Comparison of ENCODE assay signal across 1 cellular context in the genomic region with DNA sequence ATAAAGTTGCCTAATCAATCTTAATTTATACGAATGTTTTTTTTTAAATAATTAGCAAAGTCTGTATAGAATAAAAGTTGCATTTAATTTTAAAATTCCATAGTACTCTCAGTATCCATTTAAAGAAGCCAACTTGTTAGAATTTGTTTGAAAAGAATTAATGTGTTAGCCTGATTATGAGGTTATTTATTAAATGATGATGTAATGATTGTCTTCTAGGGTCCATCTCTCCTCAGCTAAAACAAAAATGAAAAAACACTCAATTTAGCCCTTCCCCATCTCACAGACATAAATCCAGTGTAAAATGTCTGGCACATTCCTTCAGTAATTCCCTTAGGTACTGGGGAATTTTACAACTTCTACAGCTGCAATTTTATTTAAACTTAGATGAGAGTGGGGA.
TF ChIP-seq lines count a peak whose summit lies in the region.

No MANE protein-coding gene starts in this region.

TF ChIP-seq in GM12878, 131 proteins besides CTCF, POLR2A, EP300 and RAD21 (continued from another document):
- TF ChIP-seq, protein P1, sequence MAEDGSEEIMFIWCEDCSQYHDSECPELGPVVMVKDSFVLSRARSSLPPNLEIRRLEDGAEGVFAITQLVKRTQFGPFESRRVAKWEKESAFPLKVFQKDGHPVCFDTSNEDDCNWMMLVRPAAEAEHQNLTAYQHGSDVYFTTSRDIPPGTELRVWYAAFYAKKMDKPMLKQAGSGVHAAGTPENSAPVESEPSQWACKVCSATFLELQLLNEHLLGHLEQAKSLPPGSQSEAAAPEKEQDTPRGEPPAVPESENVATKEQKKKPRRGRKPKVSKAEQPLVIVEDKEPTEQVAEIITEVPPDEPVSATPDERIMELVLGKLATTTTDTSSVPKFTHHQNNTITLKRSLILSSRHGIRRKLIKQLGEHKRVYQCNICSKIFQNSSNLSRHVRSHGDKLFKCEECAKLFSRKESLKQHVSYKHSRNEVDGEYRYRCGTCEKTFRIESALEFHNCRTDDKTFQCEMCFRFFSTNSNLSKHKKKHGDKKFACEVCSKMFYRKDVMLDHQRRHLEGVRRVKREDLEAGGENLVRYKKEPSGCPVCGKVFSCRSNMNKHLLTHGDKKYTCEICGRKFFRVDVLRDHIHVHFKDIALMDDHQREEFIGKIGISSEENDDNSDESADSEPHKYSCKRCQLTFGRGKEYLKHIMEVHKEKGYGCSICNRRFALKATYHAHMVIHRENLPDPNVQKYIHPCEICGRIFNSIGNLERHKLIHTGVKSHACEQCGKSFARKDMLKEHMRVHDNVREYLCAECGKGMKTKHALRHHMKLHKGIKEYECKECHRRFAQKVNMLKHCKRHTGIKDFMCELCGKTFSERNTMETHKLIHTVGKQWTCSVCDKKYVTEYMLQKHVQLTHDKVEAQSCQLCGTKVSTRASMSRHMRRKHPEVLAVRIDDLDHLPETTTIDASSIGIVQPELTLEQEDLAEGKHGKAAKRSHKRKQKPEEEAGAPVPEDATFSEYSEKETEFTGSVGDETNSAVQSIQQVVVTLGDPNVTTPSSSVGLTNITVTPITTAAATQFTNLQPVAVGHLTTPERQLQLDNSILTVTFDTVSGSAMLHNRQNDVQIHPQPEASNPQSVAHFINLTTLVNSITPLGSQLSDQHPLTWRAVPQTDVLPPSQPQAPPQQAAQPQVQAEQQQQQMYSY (CRISPR knock-in tag; IDR thresholded peaks at IDR 0.05), result no peak
- TF ChIP-seq, protein P2, sequence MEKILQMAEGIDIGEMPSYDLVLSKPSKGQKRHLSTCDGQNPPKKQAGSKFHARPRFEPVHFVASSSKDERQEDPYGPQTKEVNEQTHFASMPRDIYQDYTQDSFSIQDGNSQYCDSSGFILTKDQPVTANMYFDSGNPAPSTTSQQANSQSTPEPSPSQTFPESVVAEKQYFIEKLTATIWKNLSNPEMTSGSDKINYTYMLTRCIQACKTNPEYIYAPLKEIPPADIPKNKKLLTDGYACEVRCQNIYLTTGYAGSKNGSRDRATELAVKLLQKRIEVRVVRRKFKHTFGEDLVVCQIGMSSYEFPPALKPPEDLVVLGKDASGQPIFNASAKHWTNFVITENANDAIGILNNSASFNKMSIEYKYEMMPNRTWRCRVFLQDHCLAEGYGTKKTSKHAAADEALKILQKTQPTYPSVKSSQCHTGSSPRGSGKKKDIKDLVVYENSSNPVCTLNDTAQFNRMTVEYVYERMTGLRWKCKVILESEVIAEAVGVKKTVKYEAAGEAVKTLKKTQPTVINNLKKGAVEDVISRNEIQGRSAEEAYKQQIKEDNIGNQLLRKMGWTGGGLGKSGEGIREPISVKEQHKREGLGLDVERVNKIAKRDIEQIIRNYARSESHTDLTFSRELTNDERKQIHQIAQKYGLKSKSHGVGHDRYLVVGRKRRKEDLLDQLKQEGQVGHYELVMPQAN (conservative IDR thresholded peaks at IDR 0.05), result no peak
